Comparison of ENCODE assay signal across 14 cellular contexts in the genomic region with DNA sequence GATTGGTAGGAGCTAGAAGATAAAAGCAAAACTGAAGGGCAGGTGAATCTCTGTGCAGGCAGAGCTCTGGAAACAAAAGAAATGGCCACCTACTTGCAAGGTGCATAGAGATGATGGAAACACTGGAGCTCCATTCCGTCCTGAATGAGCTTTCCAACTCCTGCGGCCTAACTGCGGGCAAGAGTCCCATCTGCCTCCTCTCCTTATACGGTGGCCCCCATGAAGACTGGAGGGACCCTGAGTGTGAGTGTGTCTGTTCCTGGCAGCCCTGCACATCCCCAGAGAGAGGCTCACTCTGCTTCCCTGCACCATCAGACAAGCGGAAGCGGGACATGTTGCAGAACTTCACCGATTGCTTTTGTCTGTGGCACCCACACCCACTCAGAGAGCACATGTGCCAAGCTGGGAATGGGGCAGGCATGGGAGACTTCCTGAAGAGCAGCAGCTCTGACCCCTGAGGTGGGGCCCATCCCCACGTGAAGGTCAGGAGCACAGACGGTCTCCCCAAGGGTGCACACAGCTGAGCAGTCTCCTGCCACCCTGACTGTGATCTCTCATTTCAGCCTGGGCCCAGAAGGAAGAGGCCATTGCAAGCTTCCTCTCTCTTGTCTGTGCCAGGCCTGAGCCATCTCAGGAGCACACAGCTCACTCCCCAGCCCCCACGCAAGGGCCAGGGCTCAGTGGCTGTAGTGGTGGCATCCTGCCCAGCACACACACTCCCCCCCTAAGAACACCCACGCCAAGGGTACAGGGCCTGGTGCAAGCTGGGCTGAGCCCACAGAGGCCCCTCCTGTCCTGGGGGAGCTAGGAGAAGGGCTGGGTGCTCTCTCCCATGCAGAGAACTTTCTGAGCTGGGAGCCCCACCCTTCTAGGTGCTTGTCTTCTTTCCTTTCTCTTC.
DNase-seq lines count a peak whose midpoint lies in the region; ATAC-seq and TF ChIP-seq lines count a peak whose summit lies in the region.
"Had no signal": no experiment of that assay in that cellular context is flagged by ENCODE, and none has a peak within 500 bp of the region (broad histone marks: within the 10 kb centered on the region; RNA-seq: fewer than 3 reads in every experiment).

No MANE protein-coding gene starts in this region.

- no peak overlapping the region for H2AFZ ChIP-seq in DND-41 (ENCODE audit: low read depth, low read length)

- H3K27ac ChIP-seq in DND-41 (ENCODE audit: low read length) (no peak overlapping the region), left lung (peak overlapping the region; percentile 21 to 26)
- H3K27ac ChIP-seq in CD4-positive, alpha-beta T cell (ENCODE audit: low read depth, low read length), result no peak overlapping the region
- H3K27ac ChIP-seq: SK-N-MC had no signal

- H3K4me2 ChIP-seq in DND-41 (ENCODE audit: insufficient read depth, low read length) (no peak overlapping the region), skeletal muscle satellite cell (ENCODE audit: low read length) (no peak overlapping the region)

- DNase-seq in DND-41 (no peak), WTC11 (ENCODE audit: low spot score) (no peak), left lung (peak in 1 of 2 donors; percentile 76), NCI-H748 (lab: John Stamatoyannopoulos, UW; ENCODE audit: unreplicated experiment) (no peak), putamen (ENCODE audit: low spot score) (no peak)
- DNase-seq in CD4-positive, alpha-beta T cell, result no peak
- DNase-seq: activated CD8-positive, alpha-beta T cell treated with anti-CD3 and anti-CD28 coated beads for 36 hours; CD8-positive, alpha-beta memory T cell; immature natural killer cell; KBM-7; NCI-H446 had no signal

- no peak overlapping the region for H3K4me3 Mint-ChIP-seq in WTC11
- H3K4me3 Mint-ChIP-seq in CD4-positive, alpha-beta T cell, result no peak overlapping the region
- H3K4me3 Mint-ChIP-seq: activated CD8-positive, alpha-beta T cell treated with anti-CD3 and anti-CD28 coated beads for 36 hours; CD8-positive, alpha-beta memory T cell; immature natural killer cell had no signal

- CTCF ChIA-PET in WTC11 (lab: Charles Lee), result interaction anchor here (0.6 to 1.9 kb wide), 6 partner anchors 9 to 234 kb away, joined by 3 to 15 read pairs (median 3); no protein-coding TSS in a partner anchor
- CTCF ChIA-PET in CD4-positive, alpha-beta T cell (lab: Charles Lee), result no interaction called here

- POLR2A ChIA-PET in WTC11 (lab: Charles Lee), result no interaction called here
- POLR2A ChIA-PET in CD4-positive, alpha-beta T cell (lab: Charles Lee), result no interaction called here

- H3K9me3 Mint-ChIP-seq in WTC11, result no peaks in the 10 kb centered on the region
- H3K9me3 Mint-ChIP-seq in CD4-positive, alpha-beta T cell, result no peaks in the 10 kb centered on the region
- H3K9me3 Mint-ChIP-seq: activated CD8-positive, alpha-beta T cell treated with anti-CD3 and anti-CD28 coated beads for 36 hours; CD8-positive, alpha-beta memory T cell; immature natural killer cell had no signal

- no peaks in the 10 kb centered on the region for H4K20me1 ChIP-seq in DND-41 (ENCODE audit: insufficient read depth, low read length)

- intact Hi-C loops in left lung (cut with DNase I), result no loop called here
- intact Hi-C loops in CD4-positive, alpha-beta T cell (cut with DNase I, micrococcal nuclease), result no loop called here

- H3K9ac ChIP-seq in DND-41 (ENCODE audit: low read depth, low read length) (no peak overlapping the region), skeletal muscle satellite cell (ENCODE audit: low read depth, low read length) (peak overlapping the region; percentile 22)

- no peaks in the 10 kb centered on the region for H3K27me3 ChIP-seq in DND-41 (ENCODE audit: insufficient read depth, low read length, poor library complexity)
- no peaks in the 10 kb centered on the region for H3K27me3 ChIP-seq in left lung
- H3K27me3 ChIP-seq in skeletal muscle satellite cell (ENCODE audit: control insufficient read depth, insufficient read depth, low read length), result no peaks in the 10 kb centered on the region
- H3K27me3 ChIP-seq in CD4-positive, alpha-beta T cell (ENCODE audit: control insufficient read depth, insufficient read depth, low read length), result no peaks in the 10 kb centered on the region

- H3K4me3 ChIP-seq in DND-41 (ENCODE audit: low read depth in 1 of 2, low read length in 2 of 2) (no peak overlapping the region), left lung (no peak overlapping the region), skeletal muscle satellite cell (ENCODE audit: low read length) (no peak overlapping the region)
- H3K4me3 ChIP-seq: SK-N-MC had no signal

- no peak overlapping the region for H3K27ac Mint-ChIP-seq in WTC11
- H3K27ac Mint-ChIP-seq in CD4-positive, alpha-beta T cell, result no peak overlapping the region
- H3K27ac Mint-ChIP-seq: activated CD8-positive, alpha-beta T cell treated with anti-CD3 and anti-CD28 coated beads for 36 hours; immature natural killer cell had no signal

- 0 out of 3 replicates have a peak, but pooled peaks have one; percentile 11 for ATAC-seq in DND-41 (ENCODE audit: insufficient read depth, low read depth)
- no peak for ATAC-seq in WTC11
- ATAC-seq in left lung, result no peak
- ATAC-seq in HG03457 (IDR thresholded peaks at IDR 0.05; ENCODE audit: unreplicated experiment), result no peak
- no peak for ATAC-seq in CD4-positive, alpha-beta T cell (ENCODE audit: poor library complexity)
- ATAC-seq: activated CD8-positive, alpha-beta T cell treated with anti-CD3 and anti-CD28 coated beads for 36 hours had no signal

- peaks cover 35% of the 10 kb centered on the region for H3K4me1 Mint-ChIP-seq in WTC11
- no peaks in the 10 kb centered on the region for H3K4me1 Mint-ChIP-seq in CD4-positive, alpha-beta T cell (ENCODE audit: low read depth)
- H3K4me1 Mint-ChIP-seq: immature natural killer cell had no signal

- no peaks in the 10 kb centered on the region for H3K36me3 Mint-ChIP-seq in WTC11
- peaks cover 3% of the 10 kb centered on the region for H3K36me3 Mint-ChIP-seq in CD4-positive, alpha-beta T cell (ENCODE audit: low read depth)

- H3K4me1 ChIP-seq in DND-41 (ENCODE audit: insufficient read depth, low read length) (no peaks in the 10 kb centered on the region), left lung (peaks cover 24 to 59% of the 10 kb centered on the region in 2 donors), skeletal muscle satellite cell (ENCODE audit: control insufficient read depth, insufficient read depth, low read length) (peaks cover 54% of the 10 kb centered on the region)

- TF ChIP-seq CTCF in DND-41 (IDR thresholded peaks at IDR 0.05; ENCODE audit: borderline replicate concordance, extremely low read depth, low read length, poor library complexity, severe bottlenecking) (no peak), WTC11 (IDR thresholded peaks at IDR 0.05) (no peak), left lung (IDR thresholded peaks at IDR 0.05) (no peak)
- TF ChIP-seq CTCF in CD4-positive, alpha-beta T cell (IDR thresholded peaks at IDR 0.05), result no peak

- H3K9me3 ChIP-seq in DND-41 (ENCODE audit: insufficient read depth, low read length, severe bottlenecking) (no peaks in the 10 kb centered on the region), left lung (no peaks in the 10 kb centered on the region), skeletal muscle satellite cell (replicated peaks; ENCODE audit: low read length) (no peaks in the 10 kb centered on the region)
- H3K9me3 ChIP-seq in CD4-positive, alpha-beta T cell (ENCODE audit: control insufficient read depth, low read length), result no peaks in the 10 kb centered on the region

- H3K27me3 Mint-ChIP-seq in WTC11 (ENCODE audit: low read depth), result no peaks in the 10 kb centered on the region; the same call in 1 of the 2 replicates
- no peaks in the 10 kb centered on the region for H3K27me3 Mint-ChIP-seq in CD4-positive, alpha-beta T cell
- H3K27me3 Mint-ChIP-seq: activated CD8-positive, alpha-beta T cell treated with anti-CD3 and anti-CD28 coated beads for 36 hours; CD8-positive, alpha-beta memory T cell had no signal

- H3K79me2 ChIP-seq in DND-41 (ENCODE audit: insufficient read depth, low read length), result no peaks in the 10 kb centered on the region

- H3K36me3 ChIP-seq in DND-41 (ENCODE audit: insufficient read depth, low read length) (0 out of 2 replicates have a peak, but pooled peaks cover 3% of the 10 kb centered on the region), left lung (no peaks in the 10 kb centered on the region), skeletal muscle satellite cell (ENCODE audit: insufficient read depth, low read length) (no peaks in the 10 kb centered on the region)

TF ChIP-seq in WTC11, 78 proteins besides CTCF, POLR2A, EP300 and RAD21:
- no peak for TF ChIP-seq E2F5 (CRISPR knock-in tag; IDR thresholded peaks at IDR 0.05)
- TF ChIP-seq GABPB1 (CRISPR knock-in tag; IDR thresholded peaks at IDR 0.05), result peak; percentile 47; the same call in 1 of the 2 replicates
TF ChIP-seq in WTC11: peak in this region for 1.

Comparison
In these comparisons a context has a peak if more than half of its experiments do, and no peak if none do; other contexts are left out.
1. H3K27ac ChIP-seq: peak in left lung (2 of 2); none in DND-41 (single experiment) and CD4-positive, alpha-beta T cell (single experiment).